ENCODE assay signal across 30 cellular contexts in the genomic region with DNA sequence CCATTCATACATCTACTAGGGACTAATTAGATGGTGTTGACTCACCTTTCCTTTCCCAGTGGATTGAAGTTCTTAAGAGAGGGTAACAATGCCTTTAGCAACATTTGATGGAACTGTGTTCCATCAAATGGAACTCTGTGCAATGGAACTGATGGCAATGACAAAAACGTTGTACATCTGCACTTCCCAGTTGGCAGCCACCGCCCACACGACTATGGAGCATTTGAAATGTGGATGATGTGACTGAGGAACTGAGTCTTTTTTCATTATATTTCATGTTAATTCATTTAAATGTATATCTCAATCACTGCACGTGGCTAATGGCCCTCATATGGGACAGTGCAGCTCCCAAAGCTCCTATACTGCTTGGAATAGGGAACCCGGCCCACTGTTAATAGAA.
"Had no signal": no experiment of that assay in that cellular context is flagged by ENCODE, and none has a peak within 500 bp of the region (broad histone marks: within the 10 kb centered on the region; RNA-seq: fewer than 3 reads in every experiment).

No MANE protein-coding gene starts in this region.

- ATAC-seq: activated CD8-positive, alpha-beta T cell treated with anti-CD3 and anti-CD28 coated beads for 36 hours; activated naive CD4-positive, alpha-beta T cell treated with anti-CD3 and anti-CD28 coated beads, Interleukin-2, amount 50 U/mL, for 72 hours; activated T-cell treated with anti-CD3 and anti-CD28 coated beads, Interleukin-2, amount 50 U/mL, for 4 hours; activated T-cell treated with anti-CD3 and anti-CD28 coated beads, Interleukin-2, amount 50 U/mL, for 72 hours; activated T-helper 17 cell treated with anti-CD3 and anti-CD28 coated beads, Interleukin-2, amount 50 U/mL, for 72 hours; body of pancreas had no signal

- DNase-seq: activated B cell treated with CpG ODN at 0.5 μM for 24 hours; activated CD4-positive, alpha-beta memory T cell treated with anti-CD3 and anti-CD28 coated beads for 36 hours; activated CD4-positive, alpha-beta T cell treated with anti-CD3 and anti-CD28 coated beads for 4 hours; activated CD4-positive, alpha-beta T cell treated with anti-CD3 and anti-CD28 coated beads, Interleukin-2, amount 10 ng/mL, durations not matched to agents 24 days and 14 days; activated CD4-positive, alpha-beta T cell treated with anti-CD3 and anti-CD28 coated beads, Interleukin-2, amount 50 U/mL, for 1 hour; activated CD4-positive, alpha-beta T cell treated with anti-CD3 and anti-CD28 coated beads, Interleukin-2, amount 50 U/mL, for 4 hours; activated CD4-positive, CD25-positive, alpha-beta regulatory T cell treated with anti-CD3 and anti-CD28 coated beads, Interleukin-2, amount 50 U/mL, for 72 hours; activated CD8-positive, alpha-beta memory T cell treated with anti-CD3 and anti-CD28 coated beads, Interleukin-2, amount 50 U/mL, for 4 hours; activated CD8-positive, alpha-beta T cell treated with anti-CD3 and anti-CD28 coated beads for 36 hours; activated effector memory CD4-positive, alpha-beta T cell treated with anti-CD3 and anti-CD28 coated beads, Interleukin-2, amount 50 U/mL, for 16 hours; activated gamma-delta T cell treated with Interleukin-2 at 50 U/mL for 16 hours; activated naive CD4-positive, alpha-beta T cell; activated naive CD4-positive, alpha-beta T cell treated with anti-CD3 and anti-CD28 coated beads for 36 hours; activated naive CD4-positive, alpha-beta T cell treated with anti-CD3 and anti-CD28 coated beads, Interleukin-2, amount 50 U/mL, for 16 hours; activated naive CD8-positive, alpha-beta T cell treated with anti-CD3 and anti-CD28 coated beads for 36 hours; activated T-cell treated with anti-CD3 and anti-CD28 coated beads for 4 hours; activated T-cell treated with anti-CD3 and anti-CD28 coated beads, Interleukin-2, amount 50 U/mL, for 1 hour; activated T-cell treated with anti-CD3 and anti-CD28 coated beads, Interleukin-2, amount 50 U/mL, for 4 hours; activated T-cell treated with anti-CD3 and anti-CD28 coated beads, Interleukin-2, amount 50 U/mL, for 72 hours; adrenal gland; amniotic stem cell; aorta; body of pancreas; brain microvascular endothelial cell; central memory CD4-positive, alpha-beta T cell; T-helper 1 cell; T-helper 2 cell; T-helper 9 cell had no signal
